Comparison of ENCODE assay signal across 8 cellular contexts in genomic region chr19:42217522-42218442, GRCh38. TPM values are rescaled to one million over a fixed set of nuclear protein-coding genes. Genes with fewer than 3 reads are reported as not detected.
DNase-seq lines count a peak whose midpoint lies in the region; ATAC-seq and TF ChIP-seq lines count a peak whose summit lies in the region.

A gene with protein sequence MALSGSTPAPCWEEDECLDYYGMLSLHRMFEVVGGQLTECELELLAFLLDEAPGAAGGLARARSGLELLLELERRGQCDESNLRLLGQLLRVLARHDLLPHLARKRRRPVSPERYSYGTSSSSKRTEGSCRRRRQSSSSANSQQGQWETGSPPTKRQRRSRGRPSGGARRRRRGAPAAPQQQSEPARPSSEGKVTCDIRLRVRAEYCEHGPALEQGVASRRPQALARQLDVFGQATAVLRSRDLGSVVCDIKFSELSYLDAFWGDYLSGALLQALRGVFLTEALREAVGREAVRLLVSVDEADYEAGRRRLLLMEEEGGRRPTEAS (minus strand): TSS chr19:42217677. CDS start chr19:42217007, 670 bp downstream.

- peak within 1 kb of the TSS; percentile 99 for H2AK5ac ChIP-seq in IMR-90 (ENCODE audit: low read depth, low read length)

- peaks cover 4% of the 10 kb centered on the region for H3K36me3 ChIP-seq in IMR-90 (ENCODE audit: control insufficient read depth, insufficient read depth, low read length)
- no peaks in the 10 kb centered on the region for H3K36me3 ChIP-seq in mucosa of descending colon (ENCODE audit: low read depth)

- WGBS in IMR-90 (ENCODE audit: extremely low coverage in 2 of 2, insufficient read length in 1 of 2), 2 experiments, result 15% methylated on average over 21 of the region's 56 CpGs; no CpG with 5 or more reads in 1 of the 2 experiments

- H3K4me3 ChIP-seq in IMR-90 (ENCODE audit: insufficient read depth, low read depth, low read length), result peak within 1 kb of the TSS; percentile 77
- peak within 1 kb of the TSS; percentile 76 for H3K4me3 ChIP-seq in mucosa of descending colon

- no peak; the same call in 1 of the 2 replicates for TF ChIP-seq CTCF in IMR-90 (conservative IDR thresholded peaks at IDR 0.05; ENCODE audit: low read depth, low read length)
- no peak for TF ChIP-seq CTCF in mucosa of descending colon (IDR thresholded peaks at IDR 0.05)

- peak within 1 kb of the TSS; percentile 67 for H2AFZ ChIP-seq in IMR-90 (replicated peaks; ENCODE audit: low read length, poor library complexity)

- H3K4me1 ChIP-seq in IMR-90 (ENCODE audit: control insufficient read depth, insufficient read depth, low read length), result peaks cover 11% of the 10 kb centered on the region
- peaks cover 34% of the 10 kb centered on the region for H3K4me1 ChIP-seq in mucosa of descending colon (ENCODE audit: low read depth)

- peak within 1 kb of the TSS; percentile 79 for H3K14ac ChIP-seq in IMR-90 (replicated peaks; ENCODE audit: low read depth, low read length)

- peak; percentile 96 for DNase-seq in D341Med (ENCODE audit: low spot score)
- peak; percentile 99 for DNase-seq in IMR-90
- peak; percentile 99 for DNase-seq in OCI-M1 (lab: John Stamatoyannopoulos, UW)
- peak; percentile 100 for DNase-seq in activated T-cell treated with anti-CD3 and anti-CD28 coated beads for 24 hours (ENCODE audit: low read depth)
- DNase-seq in epidermal melanocyte (ENCODE audit: insufficient read length, low spot score), result peak; percentile 93
- DNase-seq in mucosa of descending colon, result peak; percentile 98 to 100 (median 100)
- DNase-seq in stimulated activated CD8-positive, alpha-beta memory T cell treated with anti-CD3 and anti-CD28 coated beads, Interleukin-4, amount 100 ng/mL, for 24 hours (ENCODE audit: low read depth), result peak; percentile 99

- peak within 1 kb of the TSS; percentile 7 for H2BK20ac ChIP-seq in IMR-90 (ENCODE audit: low read depth, low read length)

- H3K79me1 ChIP-seq in IMR-90 (ENCODE audit: low read depth in 1 of 2, low read length in 2 of 2), result peaks cover 35 to 84% of the 10 kb centered on the region in 2 experiments

- peak within 1 kb of the TSS; percentile 65 for H3K27ac ChIP-seq in IMR-90 (ENCODE audit: insufficient read depth, low read length)

- no TSS peak for BruUV-seq in IMR-90 (replicated peaks; lab: Mats Ljungman, UMichigan)

- intact Hi-C loops in IMR-90 (cut with micrococcal nuclease), result no loop called here
- intact Hi-C loops in mucosa of descending colon (cut with DNase I, micrococcal nuclease), result no loop called here

- dilution Hi-C loops in IMR-90 (cut with HindIII; ENCODE audit: low sequenced_read_pairs, unreplicated experiment), result no loop called here

- peak; percentile 55 for ATAC-seq in GM21528 (IDR thresholded peaks at IDR 0.05; ENCODE audit: low FRiP score, unreplicated experiment)
- peak; percentile 81 for ATAC-seq in IMR-90 (ENCODE audit: low read depth)
- ATAC-seq in mucosa of descending colon, result peak; percentile 80

- POLR2A ChIA-PET in IMR-90 (lab: Charles Lee; ENCODE audit: unreplicated experiment), result no interaction called here

- peak within 1 kb of the TSS; percentile 92 for H2BK120ac ChIP-seq in IMR-90 (ENCODE audit: low read depth, low read length)

- H4K91ac ChIP-seq in IMR-90 (ENCODE audit: insufficient read depth, low read depth, low read length), result peak within 1 kb of the TSS; percentile 92

- H4K8ac ChIP-seq in IMR-90 (ENCODE audit: low read depth in 2 of 2, low read length in 2 of 2), result peak within 1 kb of the TSS; percentile 91 to 96

- H3K9me1 ChIP-seq in IMR-90 (ENCODE audit: insufficient read depth, low read length), result peaks cover 7% of the 10 kb centered on the region

- peak within 1 kb of the TSS; percentile 87 for H3K18ac ChIP-seq in IMR-90 (ENCODE audit: low read depth, low read length)

- CTCF ChIA-PET in IMR-90 (lab: Yijun Ruan, JAX), result no interaction called here

- peak within 1 kb of the TSS; percentile 62 for H3K56ac ChIP-seq in IMR-90 (ENCODE audit: extremely low read depth, insufficient read depth, low read length)

- H3K27me3 ChIP-seq in IMR-90 (ENCODE audit: control insufficient read depth, insufficient read depth, low read length), result no peaks in the 10 kb centered on the region

- H3K9ac ChIP-seq in IMR-90 (ENCODE audit: low read depth, low read length), result peak within 1 kb of the TSS; percentile 74

- peak within 1 kb of the TSS; percentile 92 for H4K5ac ChIP-seq in IMR-90 (ENCODE audit: low read depth, low read length)

- in situ Hi-C loops in IMR-90 (cut with MboI; ENCODE audit: low sequenced_read_pairs), result no loop called here

- H3K9me3 ChIP-seq in IMR-90 (ENCODE audit: control insufficient read depth, insufficient read depth, low read length) (no peaks in the 10 kb centered on the region), mucosa of descending colon (no peaks in the 10 kb centered on the region)

- H2BK5ac ChIP-seq in IMR-90 (ENCODE audit: low read depth, low read length, poor library complexity, severe bottlenecking), result peak within 1 kb of the TSS; percentile 80

- peak within 1 kb of the TSS; percentile 79 for H3K23ac ChIP-seq in IMR-90 (ENCODE audit: low read depth, low read length)

- peak within 1 kb of the TSS; percentile 92 for H2AK9ac ChIP-seq in IMR-90 (replicated peaks; ENCODE audit: low read depth, low read length, poor library complexity)

- peak within 1 kb of the TSS; percentile 16; the same call in 1 of the 3 replicates for H2BK15ac ChIP-seq in IMR-90 (ENCODE audit: low read depth, low read length)

- peak within 1 kb of the TSS; percentile 89 for H3K4ac ChIP-seq in IMR-90 (ENCODE audit: low read depth, low read length)

- peak within 1 kb of the TSS; percentile 67 for H3K4me2 ChIP-seq in IMR-90 (ENCODE audit: low read depth, low read length)

- TF ChIP-seq POLR2A in IMR-90 (IDR thresholded peaks at IDR 0.05; ENCODE audit: low read depth, low read length), result peak; percentile 79

- peaks cover 8% of the 10 kb centered on the region for H4K20me1 ChIP-seq in IMR-90 (ENCODE audit: insufficient read depth, low read length)

- no peak for TF ChIP-seq RAD21 in IMR-90 (IDR thresholded peaks at IDR 0.05; ENCODE audit: low read length)

TF ChIP-seq in IMR-90, 13 proteins besides CTCF, POLR2A, EP300 and RAD21:
- TF ChIP-seq USF2 (IDR thresholded peaks at IDR 0.05; ENCODE audit: low read depth, low read length) (peak; percentile 57), MAZ (IDR thresholded peaks at IDR 0.05; ENCODE audit: borderline replicate concordance, low read depth, low read length) (peak; percentile 87; the same call in 1 of the 2 replicates), CHD1 (IDR thresholded peaks at IDR 0.05; ENCODE audit: low read depth, low read length) (no peak), FOS (IDR thresholded peaks at IDR 0.05; ENCODE audit: low read depth, low read length) (peak; percentile 62), MXI1 (IDR thresholded peaks at IDR 0.05; ENCODE audit: borderline replicate concordance, low read depth, low read length) (no peak; the same call in none of the 2 replicates), BHLHE40 (IDR thresholded peaks at IDR 0.05; ENCODE audit: low read depth, low read length) (peak; percentile 93), RFX5 (IDR thresholded peaks at IDR 0.05; ENCODE audit: low read depth, low read length) (no peak), RCOR1 (IDR thresholded peaks at IDR 0.05; ENCODE audit: insufficient replicate concordance, low read length) (no peak), MAFK (IDR thresholded peaks at IDR 0.05; ENCODE audit: low read depth, low read length) (no peak), NFE2L2 (IDR thresholded peaks at IDR 0.05; ENCODE audit: low read depth, low read length) (no peak), SMC3 (IDR thresholded peaks at IDR 0.05; ENCODE audit: low read depth, low read length) (no peak), CEBPB (IDR thresholded peaks at IDR 0.05; ENCODE audit: low read depth, low read length) (no peak)
- TF ChIP-seq, protein P1, sequence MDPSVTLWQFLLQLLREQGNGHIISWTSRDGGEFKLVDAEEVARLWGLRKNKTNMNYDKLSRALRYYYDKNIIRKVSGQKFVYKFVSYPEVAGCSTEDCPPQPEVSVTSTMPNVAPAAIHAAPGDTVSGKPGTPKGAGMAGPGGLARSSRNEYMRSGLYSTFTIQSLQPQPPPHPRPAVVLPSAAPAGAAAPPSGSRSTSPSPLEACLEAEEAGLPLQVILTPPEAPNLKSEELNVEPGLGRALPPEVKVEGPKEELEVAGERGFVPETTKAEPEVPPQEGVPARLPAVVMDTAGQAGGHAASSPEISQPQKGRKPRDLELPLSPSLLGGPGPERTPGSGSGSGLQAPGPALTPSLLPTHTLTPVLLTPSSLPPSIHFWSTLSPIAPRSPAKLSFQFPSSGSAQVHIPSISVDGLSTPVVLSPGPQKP (IDR thresholded peaks at IDR 0.05; ENCODE audit: borderline replicate concordance, low read depth, low read length), result no peak

RNA-seq across cellular contexts. Expression of the gene that starts here (rescaled TPM):
- total RNA-seq in IMR-90 (2012; rRNA removed) (8.1 and 8.2 TPM in 2 replicates), mucosa of descending colon (10 to 100 TPM; 28.0 to 40.1 (median 35.7) TPM)
- 21.0 and 26.1 TPM in 2 replicates for polyA plus RNA-seq in IMR-90 (2012; rRNA removed)
- 28.9 and 45.6 TPM in 2 replicates for polyA plus RNA-seq in IMR-90 (2012; cell fraction: cytosol; rRNA removed)
- polyA plus RNA-seq in IMR-90 (2012; cell fraction: nucleus; rRNA removed; ENCODE audit: low replicate concordance), result 21.5 and 40.6 TPM in 2 replicates

Comparison
In these comparisons a context has a peak if more than half of its experiments do, and no peak if none do; other contexts are left out.
1. Peak in every context shown above with its lines: DNase-seq, ATAC-seq, H3K4me3 ChIP-seq and H3K27ac ChIP-seq.